19 cellular contexts compared by ENCODE assay signal in the genomic region with DNA sequence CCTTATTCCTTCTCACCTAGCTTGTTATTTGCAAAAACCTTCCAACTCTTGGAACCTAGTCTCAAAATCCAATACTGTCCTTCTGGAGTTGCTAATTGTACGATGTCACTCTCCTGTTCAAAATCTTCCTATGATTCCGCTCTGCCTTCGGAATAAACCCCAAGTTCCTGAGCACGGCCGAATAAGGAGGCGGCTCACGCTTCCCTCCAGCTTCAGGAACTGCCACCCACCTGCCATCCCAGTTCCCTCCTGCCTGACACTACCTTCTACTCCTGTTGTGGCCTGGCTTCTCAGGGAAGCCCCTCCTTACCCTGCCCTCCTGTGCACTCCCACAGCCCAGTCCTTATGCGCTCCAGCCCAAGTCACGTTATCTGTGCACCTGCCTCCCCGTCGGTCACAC.
DNase-seq lines count a peak whose midpoint lies in the region; ATAC-seq and TF ChIP-seq lines count a peak whose summit lies in the region.
"Had no signal": no experiment of that assay in that cellular context is flagged by ENCODE, and none has a peak within 500 bp of the region (broad histone marks: within the 10 kb centered on the region; RNA-seq: fewer than 3 reads in every experiment).

No MANE protein-coding gene starts in this region.

- ATAC-seq in WTC11 (no peak; the same call in 1 of the 2 replicates), left lung (peak; percentile 8), GM18858 (IDR thresholded peaks at IDR 0.05; ENCODE audit: unreplicated experiment) (no peak)
- ATAC-seq: HepG2 had no signal

- H3K4me1 Mint-ChIP-seq in WTC11, result peaks cover 62% of the 10 kb centered on the region

- H3K27me3 Mint-ChIP-seq in WTC11 (ENCODE audit: low read depth), result no peaks in the 10 kb centered on the region
- H3K27me3 Mint-ChIP-seq: B cell; CD4-positive, alpha-beta T cell had no signal

- H3K9me3 Mint-ChIP-seq in WTC11, result no peaks in the 10 kb centered on the region
- H3K9me3 Mint-ChIP-seq: CD4-positive, alpha-beta T cell had no signal

- peaks cover 13% of the 10 kb centered on the region for H3K36me3 Mint-ChIP-seq in WTC11

- no peak for TF ChIP-seq CTCF in WTC11 (IDR thresholded peaks at IDR 0.05)
- TF ChIP-seq CTCF in left lung (IDR thresholded peaks at IDR 0.05), result no peak

- no peaks in the 10 kb centered on the region for H3K27me3 ChIP-seq in left lung

- H3K27ac ChIP-seq in left lung, result no peak overlapping the region

- H3K27ac Mint-ChIP-seq in WTC11, result peak overlapping the region; percentile 80
- H3K27ac Mint-ChIP-seq: B cell; CD4-positive, alpha-beta T cell had no signal

- CTCF ChIA-PET in WTC11 (lab: Charles Lee), result interaction anchor here (1.4 to 13.7 kb wide), 3 partner anchors 15 to 87 kb away, joined by 3 to 416 read pairs (median 11); no protein-coding TSS in a partner anchor

- H3K4me3 Mint-ChIP-seq in WTC11, result no peak overlapping the region
- H3K4me3 Mint-ChIP-seq: B cell; CD4-positive, alpha-beta T cell had no signal

- POLR2A ChIA-PET in WTC11 (lab: Charles Lee), result no interaction called here

- no peaks in the 10 kb centered on the region for H3K9me3 ChIP-seq in left lung

- peaks cover 0 to 77% of the 10 kb centered on the region in 2 donors for H3K36me3 ChIP-seq in left lung

- peaks cover 5 to 7% of the 10 kb centered on the region in 2 donors for H3K4me1 ChIP-seq in left lung

- intact Hi-C loops in left lung (cut with DNase I), result no loop called here

- DNase-seq in NCI-H510A treated with DMSO at 0.1 percent for 48 hours (lab: John Stamatoyannopoulos, UW) (peak; percentile 38), NCI-H510A (lab: John Stamatoyannopoulos, UW) (no peak), WTC11 (ENCODE audit: low spot score) (no peak), left lung (no peak), germinal center (ENCODE audit: low spot score) (no peak), HPDE6-E6E7 (ENCODE audit: extremely low spot score) (no peak)
- DNase-seq in stimulated activated CD8-positive, alpha-beta memory T cell treated with anti-CD3 and anti-CD28 coated beads, Interleukin-4, amount 100 ng/mL, for 48 hours, result peak; percentile 14
- DNase-seq: 8988T; Calu3; CD4-positive, alpha-beta T cell; KG1; NCI-H1105 treated with DMSO at 0.1 percent for 48 hours; NCI-H1694; NCI-H2081 treated with DMSO at 0.1 percent for 48 hours; NCI-H774; SIG-M5 had no signal

- H3K4me3 ChIP-seq in left lung, result no peak overlapping the region

TF ChIP-seq in WTC11, 78 proteins besides CTCF, POLR2A, EP300 and RAD21:
- TF ChIP-seq, protein P1, sequence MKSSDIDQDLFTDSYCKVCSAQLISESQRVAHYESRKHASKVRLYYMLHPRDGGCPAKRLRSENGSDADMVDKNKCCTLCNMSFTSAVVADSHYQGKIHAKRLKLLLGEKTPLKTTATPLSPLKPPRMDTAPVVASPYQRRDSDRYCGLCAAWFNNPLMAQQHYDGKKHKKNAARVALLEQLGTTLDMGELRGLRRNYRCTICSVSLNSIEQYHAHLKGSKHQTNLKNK (CRISPR knock-in tag; IDR thresholded peaks at IDR 0.05), result no peak
- TF ChIP-seq ZNF232 (CRISPR knock-in tag; IDR thresholded peaks at IDR 0.05) (no peak), RELA (CRISPR knock-in tag; IDR thresholded peaks at IDR 0.05; ENCODE audit: borderline replicate concordance) (no peak), NFE2L1 (CRISPR knock-in tag; IDR thresholded peaks at IDR 0.05) (no peak), PRRX2 (CRISPR knock-in tag; IDR thresholded peaks at IDR 0.05) (no peak), OVOL2 (CRISPR knock-in tag; IDR thresholded peaks at IDR 0.05; ENCODE audit: borderline replicate concordance) (no peak), ZNF317 (CRISPR knock-in tag; IDR thresholded peaks at IDR 0.05; ENCODE audit: borderline replicate concordance, low read depth) (no peak), SP1 (CRISPR knock-in tag; conservative IDR thresholded peaks at IDR 0.05) (no peak), ESRRA (CRISPR knock-in tag; IDR thresholded peaks at IDR 0.05; ENCODE audit: borderline replicate concordance) (no peak), TEAD1 (CRISPR knock-in tag; IDR thresholded peaks at IDR 0.05) (no peak), GABPB1 (CRISPR knock-in tag; IDR thresholded peaks at IDR 0.05) (no peak)
- TF ChIP-seq, protein P2, sequence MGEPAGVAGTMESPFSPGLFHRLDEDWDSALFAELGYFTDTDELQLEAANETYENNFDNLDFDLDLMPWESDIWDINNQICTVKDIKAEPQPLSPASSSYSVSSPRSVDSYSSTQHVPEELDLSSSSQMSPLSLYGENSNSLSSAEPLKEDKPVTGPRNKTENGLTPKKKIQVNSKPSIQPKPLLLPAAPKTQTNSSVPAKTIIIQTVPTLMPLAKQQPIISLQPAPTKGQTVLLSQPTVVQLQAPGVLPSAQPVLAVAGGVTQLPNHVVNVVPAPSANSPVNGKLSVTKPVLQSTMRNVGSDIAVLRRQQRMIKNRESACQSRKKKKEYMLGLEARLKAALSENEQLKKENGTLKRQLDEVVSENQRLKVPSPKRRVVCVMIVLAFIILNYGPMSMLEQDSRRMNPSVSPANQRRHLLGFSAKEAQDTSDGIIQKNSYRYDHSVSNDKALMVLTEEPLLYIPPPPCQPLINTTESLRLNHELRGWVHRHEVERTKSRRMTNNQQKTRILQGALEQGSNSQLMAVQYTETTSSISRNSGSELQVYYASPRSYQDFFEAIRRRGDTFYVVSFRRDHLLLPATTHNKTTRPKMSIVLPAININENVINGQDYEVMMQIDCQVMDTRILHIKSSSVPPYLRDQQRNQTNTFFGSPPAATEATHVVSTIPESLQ (CRISPR knock-in tag; IDR thresholded peaks at IDR 0.05), result no peak
- TF ChIP-seq, protein P3, sequence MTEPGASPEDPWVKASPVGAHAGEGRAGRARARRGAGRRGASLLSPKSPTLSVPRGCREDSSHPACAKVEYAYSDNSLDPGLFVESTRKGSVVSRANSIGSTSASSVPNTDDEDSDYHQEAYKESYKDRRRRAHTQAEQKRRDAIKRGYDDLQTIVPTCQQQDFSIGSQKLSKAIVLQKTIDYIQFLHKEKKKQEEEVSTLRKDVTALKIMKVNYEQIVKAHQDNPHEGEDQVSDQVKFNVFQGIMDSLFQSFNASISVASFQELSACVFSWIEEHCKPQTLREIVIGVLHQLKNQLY (CRISPR knock-in tag; IDR thresholded peaks at IDR 0.05), result no peak
- TF ChIP-seq, protein P4, sequence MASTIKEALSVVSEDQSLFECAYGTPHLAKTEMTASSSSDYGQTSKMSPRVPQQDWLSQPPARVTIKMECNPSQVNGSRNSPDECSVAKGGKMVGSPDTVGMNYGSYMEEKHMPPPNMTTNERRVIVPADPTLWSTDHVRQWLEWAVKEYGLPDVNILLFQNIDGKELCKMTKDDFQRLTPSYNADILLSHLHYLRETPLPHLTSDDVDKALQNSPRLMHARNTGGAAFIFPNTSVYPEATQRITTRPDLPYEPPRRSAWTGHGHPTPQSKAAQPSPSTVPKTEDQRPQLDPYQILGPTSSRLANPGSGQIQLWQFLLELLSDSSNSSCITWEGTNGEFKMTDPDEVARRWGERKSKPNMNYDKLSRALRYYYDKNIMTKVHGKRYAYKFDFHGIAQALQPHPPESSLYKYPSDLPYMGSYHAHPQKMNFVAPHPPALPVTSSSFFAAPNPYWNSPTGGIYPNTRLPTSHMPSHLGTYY (CRISPR knock-in tag; IDR thresholded peaks at IDR 0.05), result no peak
TF ChIP-seq in WTC11: peak in this region for 0.

Comparison
In these comparisons a context has a peak if more than half of its experiments do, and no peak if none do; other contexts are left out.
1. DNase-seq: peak in NCI-H510A treated with DMSO at 0.1 percent for 48 hours (single experiment) and stimulated activated CD8-positive, alpha-beta memory T cell treated with anti-CD3 and anti-CD28 coated beads, Interleukin-4, amount 100 ng/mL, for 48 hours (single experiment); none in NCI-H510A (single experiment), WTC11 (single experiment), left lung (0 of 2), germinal center (single experiment) and HPDE6-E6E7 (single experiment).